26 cellular contexts compared by ENCODE assay signal in the genomic region with DNA sequence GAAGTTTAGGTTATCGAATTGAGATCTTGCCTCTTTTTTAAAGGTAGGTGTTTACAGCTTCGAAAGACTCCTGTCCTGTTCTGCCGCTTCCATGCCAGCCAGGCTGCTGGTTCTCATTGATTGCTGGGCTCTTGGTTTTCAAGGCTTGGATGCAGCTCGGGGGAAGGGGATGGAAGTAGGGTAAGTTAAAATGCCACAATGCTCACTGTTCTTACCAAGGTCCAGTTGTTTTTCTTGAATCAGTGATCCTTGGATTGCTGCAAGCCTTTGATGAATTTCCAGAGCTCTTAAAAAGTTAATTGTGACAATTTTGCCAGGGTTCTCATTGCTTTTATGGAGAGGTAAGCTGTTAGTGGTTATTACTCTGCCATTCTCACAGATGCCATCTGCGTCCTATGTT.
"Had no signal": no experiment of that assay in that cellular context is flagged by ENCODE, and none has a peak within 500 bp of the region (broad histone marks: within the 10 kb centered on the region; RNA-seq: fewer than 3 reads in every experiment).

No MANE protein-coding gene starts in this region.

- H3K4me1 ChIP-seq: SJCRH30 had no signal

- ATAC-seq: Panc1, Right ventricle myocardium inferior, SK-N-SH treated with all-trans-retinoic acid at 6 μM for 48 hours, T-cell had no signal

- H3K4me3 ChIP-seq: PC-9, SJCRH30, SK-N-MC had no signal

- H3K36me3 ChIP-seq: SJCRH30 had no signal

- H2AFZ ChIP-seq: PC-9 had no signal

- H3K27ac Mint-ChIP-seq: T-cell had no signal

- H3K27ac ChIP-seq: PC-9, RWPE1, SJCRH30, SK-N-MC had no signal

- H3K4me3 Mint-ChIP-seq: T-cell had no signal

- DNase-seq: KG1, NCI-H1092, NCI-H1105, NCI-H1417 treated with DMSO at 0.1 percent for 48 hours, NCI-H1436 treated with DMSO at 0.1 percent for 48 hours, NCI-H1694 treated with DMSO at 0.1 percent for 48 hours, NCI-H187 treated with DMSO at 0.1 percent for 48 hours, NCI-H2029, NCI-H2081, NCI-H2171 treated with DMSO at 0.1 percent for 48 hours, NCI-H345, NCI-H446, NCI-H510A treated with DMSO at 0.1 percent for 48 hours, NCI-H524 treated with DMSO at 0.1 percent for 48 hours, NCI-H526 treated with DMSO at 0.1 percent for 48 hours, NCI-H774, PC-9, SHP77, SIG-M5, SJCRH30, T-cell had no signal

- H3K4me2 ChIP-seq: PC-9 had no signal
